8 cellular contexts compared by ENCODE assay signal in genomic region chr7:105849122-105849855, GRCh38. TPM values are rescaled to one million over a fixed set of nuclear protein-coding genes. Genes with fewer than 3 reads are reported as not detected.
DNase-seq lines count a peak whose midpoint lies in the region; TF ChIP-seq lines count a peak whose summit lies in the region.

No MANE protein-coding gene starts in this region.

- H3K27me3 Mint-ChIP-seq in nephron progenitor cell (ENCODE audit: low read depth, poor library complexity), result no peaks in the 10 kb centered on the region

- DNase-seq in HT-29 (ENCODE audit: low spot score), result peak; percentile 88
- DNase-seq in activated CD4-positive, alpha-beta T cell treated with anti-CD3 and anti-CD28 coated beads, Interleukin-2, amount 50 U/mL, for 4 hours, result peak; percentile 33 to 43
- peak; percentile 33 for DNase-seq in foreskin melanocyte
- DNase-seq in stimulated activated CD8-positive, alpha-beta memory T cell treated with anti-CD3 and anti-CD28 coated beads, Interleukin-2, amount 100 ng/mL, for 1 hour (ENCODE audit: low read depth in 2 of 2), result peak; percentile 38 to 62
- DNase-seq in Ammon's horn (ENCODE audit: low spot score), result no peak
- no peak for DNase-seq in HUDEP-2 (lab: John Stamatoyannopoulos, UW; ENCODE audit: unreplicated experiment in 76 of 76)
- no peak for DNase-seq in GOT3 (lab: John Stamatoyannopoulos, UW)
- no peak for DNase-seq in nephron progenitor cell

- no peak for TF ChIP-seq CTCF in nephron progenitor cell (IDR thresholded peaks at IDR 0.05)

- peaks cover 10% of the 10 kb centered on the region for H3K9me3 Mint-ChIP-seq in nephron progenitor cell

- no peak overlapping the region for H3K4me3 Mint-ChIP-seq in nephron progenitor cell

- H3K27ac Mint-ChIP-seq in nephron progenitor cell, result no peak overlapping the region

- H3K36me3 Mint-ChIP-seq in nephron progenitor cell (ENCODE audit: low read depth), result peaks cover 32% of the 10 kb centered on the region

- peaks cover 49% of the 10 kb centered on the region for H3K4me1 Mint-ChIP-seq in nephron progenitor cell

RNA-seq across cellular contexts. Expression of gene ATXN7L1, which starts 27.1 kb away (rescaled TPM):
- total RNA-seq in HT-29 (2014; rRNA removed; shearing (Covaris generic)), result 3.8 and 4.0 TPM in 2 replicates

Comparison
In these comparisons a context has a peak if more than half of its experiments do, and no peak if none do; other contexts are left out.
1. DNase-seq: peak in HT-29 (single experiment), activated CD4-positive, alpha-beta T cell treated with anti-CD3 and anti-CD28 coated beads, Interleukin-2, amount 50 U/mL, for 4 hours (2 of 2), foreskin melanocyte (single experiment) and stimulated activated CD8-positive, alpha-beta memory T cell treated with anti-CD3 and anti-CD28 coated beads, Interleukin-2, amount 100 ng/mL, for 1 hour (2 of 2); none in Ammon's horn (single experiment), HUDEP-2 (0 of 76), GOT3 (single experiment) and nephron progenitor cell (single experiment).